Comparison of ENCODE assay signal across 14 cellular contexts in the genomic region with DNA sequence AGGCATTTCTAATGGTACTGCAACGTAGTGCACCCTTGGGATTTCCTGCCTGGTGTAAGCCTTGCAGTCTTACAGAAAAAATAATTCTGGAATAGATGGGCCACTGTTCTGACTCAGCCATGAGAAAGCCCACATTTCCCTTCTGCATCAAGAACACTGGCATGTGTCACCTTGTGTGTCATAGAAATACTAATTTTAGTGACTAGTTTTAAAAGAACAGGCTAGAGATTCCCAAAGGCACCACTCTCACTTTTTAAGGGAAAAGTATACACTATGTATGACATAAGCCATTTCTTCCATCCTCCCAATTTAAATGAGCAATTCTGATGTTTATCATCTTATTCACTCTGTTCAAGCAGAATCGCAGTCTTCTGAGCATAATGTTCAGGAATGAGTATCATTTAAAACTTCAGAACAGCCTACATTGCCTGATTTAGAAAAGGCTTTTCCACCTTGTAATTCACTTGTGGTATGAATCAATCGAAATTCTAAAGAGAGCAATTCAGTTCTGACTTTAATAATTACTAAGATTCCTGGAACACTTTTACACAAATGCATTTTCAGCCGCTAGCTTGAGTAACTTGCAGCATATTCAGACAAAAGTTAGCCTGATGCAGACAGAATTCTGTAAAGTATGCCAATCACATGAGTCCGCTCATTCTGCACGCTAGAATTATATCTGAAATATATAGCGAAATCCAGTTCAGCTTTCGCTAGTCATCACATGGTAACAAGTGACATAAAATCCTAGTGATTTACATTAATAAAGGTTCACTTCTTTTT. TPM values are rescaled to one million over a fixed set of nuclear protein-coding genes. Genes with fewer than 3 reads are reported as not detected.
DNase-seq lines count a peak whose midpoint lies in the region; ATAC-seq and TF ChIP-seq lines count a peak whose summit lies in the region.
"Had no signal": no experiment of that assay in that cellular context is flagged by ENCODE, and none has a peak within 500 bp of the region (broad histone marks: within the 10 kb centered on the region; RNA-seq: fewer than 3 reads in every experiment).

No MANE protein-coding gene starts in this region.

- no peaks in the 10 kb centered on the region for H3K9me3 ChIP-seq in breast epithelium
- H3K9me3 ChIP-seq in Panc1 (ENCODE audit: control insufficient read depth, insufficient read depth, low read depth, low read length), result no peaks in the 10 kb centered on the region
- H3K9me3 ChIP-seq in thoracic aorta, result no peaks in the 10 kb centered on the region
- H3K9me3 ChIP-seq: neutrophil had no signal

- TF ChIP-seq CTCF in MCF 10A (IDR thresholded peaks at IDR 0.05; ENCODE audit: unreplicated experiment) (no peak), breast epithelium (IDR thresholded peaks at IDR 0.05) (no peak), Panc1 (IDR thresholded peaks at IDR 0.05) (no peak), fibroblast of mammary gland (conservative IDR thresholded peaks at IDR 0.05; ENCODE audit: control insufficient read depth, insufficient read depth, low read depth, low read length) (no peak), thoracic aorta (IDR thresholded peaks at IDR 0.05) (no peak)

- no peak overlapping the region for H3K27ac Mint-ChIP-seq in MCF 10A (ENCODE audit: low read depth, unreplicated experiment)

- BruUV-seq in MCF 10A (replicated peaks; lab: Mats Ljungman, UMichigan), result no TSS peak
- no TSS peak for BruUV-seq in Panc1 (replicated peaks; lab: Mats Ljungman, UMichigan)

- no peaks in the 10 kb centered on the region for H3K36me3 Mint-ChIP-seq in MCF 10A (ENCODE audit: insufficient read depth, unreplicated experiment)

- DNase-seq in MCF 10A (ENCODE audit: unreplicated experiment) (peak; percentile 32), breast epithelium (ENCODE audit: low spot score in 2 of 2) (no peak), Panc1 (ENCODE audit: low read depth, low spot score) (peak; percentile 20), fibroblast of mammary gland (ENCODE audit: low read depth) (peak; percentile 93), thoracic aorta (ENCODE audit: low spot score) (no peak), NCI-H2227 treated with DMSO at 0.1 percent for 48 hours (lab: John Stamatoyannopoulos, UW) (no peak)
- DNase-seq: erythroblast, kidney, NCI-H69 had no signal

- no peaks in the 10 kb centered on the region for H3K27me3 ChIP-seq in breast epithelium
- H3K27me3 ChIP-seq in Panc1 (ENCODE audit: control insufficient read depth, insufficient read depth, low read length), result no peaks in the 10 kb centered on the region
- no peaks in the 10 kb centered on the region for H3K27me3 ChIP-seq in thoracic aorta (replicated peaks; ENCODE audit: insufficient read depth)
- H3K27me3 ChIP-seq: neutrophil had no signal

- POLR2A ChIA-PET in MCF 10A (lab: Yijun Ruan, JAX) (no interaction called here), Panc1 (lab: Charles Lee) (interaction anchor here (0.5 kb wide), 1 partner anchor 177 kb away, joined by 3 read pairs; no protein-coding TSS in a partner anchor)

- intact Hi-C loops in MCF 10A (cut with micrococcal nuclease) (no loop called here), breast epithelium (cut with DNase I; ENCODE audit: low total_unique reads) (no loop called here), Panc1 (cut with micrococcal nuclease; ENCODE audit: unreplicated experiment) (no loop called here)

- ATAC-seq in Panc1 (no peak), thoracic aorta (ENCODE audit: insufficient number of reproducible peaks, low FRiP score, low read depth) (peak; percentile 79), HG03139 (IDR thresholded peaks at IDR 0.05; ENCODE audit: unreplicated experiment) (no peak), HG02763 (IDR thresholded peaks at IDR 0.05; ENCODE audit: unreplicated experiment) (no peak)

- TF ChIP-seq POLR2A in breast epithelium (IDR thresholded peaks at IDR 0.05), result no peak

- in situ Hi-C loops in Panc1 (cut with HindIII; ENCODE audit: low pct_unique_long_range_greater_than_20kb, low sequenced_read_pairs), result no loop called here

- H3K4me1 ChIP-seq in breast epithelium (no peaks in the 10 kb centered on the region), Panc1 (ENCODE audit: control insufficient read depth, insufficient read depth, low read length) (no peaks in the 10 kb centered on the region), thoracic aorta (ENCODE audit: control insufficient read depth in 1 of 2, low read depth in 2 of 2) (no peaks in the 10 kb centered on the region)

- CTCF ChIA-PET in MCF 10A (lab: Yijun Ruan, JAX), result interaction anchor here (0.9 kb wide), 1 partner anchor 13 kb away, joined by 3 read pairs; no protein-coding TSS in a partner anchor
- CTCF ChIA-PET in Panc1 (lab: Charles Lee), result no interaction called here

- no peaks in the 10 kb centered on the region for H3K36me3 ChIP-seq in breast epithelium
- H3K36me3 ChIP-seq in Panc1 (ENCODE audit: control insufficient read depth, insufficient read depth, low read length), result no peaks in the 10 kb centered on the region
- H3K36me3 ChIP-seq in thoracic aorta, result no peaks in the 10 kb centered on the region
- H3K36me3 ChIP-seq: neutrophil had no signal

- no peaks in the 10 kb centered on the region for H3K27me3 Mint-ChIP-seq in MCF 10A (ENCODE audit: insufficient read depth, unreplicated experiment)

- H3K9me3 Mint-ChIP-seq in MCF 10A (ENCODE audit: unreplicated experiment), result no peaks in the 10 kb centered on the region

- H3K4me1 Mint-ChIP-seq in MCF 10A (ENCODE audit: insufficient read depth, unreplicated experiment), result no peaks in the 10 kb centered on the region

- no peak overlapping the region for H3K4me3 Mint-ChIP-seq in MCF 10A (ENCODE audit: unreplicated experiment)

- H3K27ac ChIP-seq in breast epithelium, result no peak overlapping the region
- no peak overlapping the region for H3K27ac ChIP-seq in Panc1 (ENCODE audit: low read length)
- H3K27ac ChIP-seq in thoracic aorta, result no peak overlapping the region
- H3K27ac ChIP-seq: C4-2B, neutrophil, SK-N-MC had no signal

- H3K4me3 ChIP-seq in breast epithelium (no peak overlapping the region), Panc1 (ENCODE audit: low read depth in 2 of 2, low read length in 2 of 2) (no peak overlapping the region), fibroblast of mammary gland (ENCODE audit: control insufficient read depth, low read depth, low read length) (no peak overlapping the region), thoracic aorta (no peak overlapping the region)
- H3K4me3 ChIP-seq: SK-N-MC had no signal

RNA-seq across cellular contexts. Expression of gene RGS13, which starts 18.9 kb away (rescaled TPM):
- total RNA-seq in MCF 10A (2022) (not detected in 2 replicates), breast epithelium (1 to 10 TPM in 1 of 3 donors, under 1 TPM in 2; 0.29 to 3.2 (median 0.33) TPM), Panc1 (2021; ENCODE audit: unreplicated experiment) (not detected), thoracic aorta (1 to 10 TPM in 1 of 2 donors, under 1 TPM in 1; 0.56 to 1.1 TPM)
- not detected for polyA plus RNA-seq in Panc1 (2012; ENCODE audit: insufficient read length)

Comparison
In these comparisons a context has a peak if more than half of its experiments do, and no peak if none do; other contexts are left out.
1. DNase-seq: peak in MCF 10A (single experiment), Panc1 (single experiment) and fibroblast of mammary gland (single experiment); none in breast epithelium (0 of 2), thoracic aorta (single experiment) and NCI-H2227 treated with DMSO at 0.1 percent for 48 hours (single experiment).